Comparison of ENCODE assay signal across 23 cellular contexts in genomic region chr6:87336367-87336766, GRCh38. TPM values are rescaled to one million over a fixed set of nuclear protein-coding genes. Genes with fewer than 3 reads are reported as not detected.
A peak's percentile ranks its signal among the peaks of the same experiment; 100 is the strongest.
DNase-seq lines count a peak whose midpoint lies in the region; ATAC-seq, FAIRE-seq and TF ChIP-seq lines count a peak whose summit lies in the region.
"Had no signal": no experiment of that assay in that cellular context is flagged by ENCODE, and none has a peak within 500 bp of the region (broad histone marks: within the 10 kb centered on the region; RNA-seq: fewer than 3 reads in every experiment).

No MANE protein-coding gene starts in this region.

- no TSS peak for BruUV-seq in K562 (replicated peaks; lab: Mats Ljungman, UMichigan)

- POLR2A ChIA-PET in HEK293 (lab: Yijun Ruan, JAX): no interaction called here
- POLR2A ChIA-PET in K562 (lab: Yijun Ruan, JAX): interaction anchor here (0.6 to 1.4 kb wide), 2 partner anchors 15 to 294 kb away, joined by 4 to 5 read pairs; no protein-coding TSS in a partner anchor

- H3K27ac Mint-ChIP-seq in mesothelial cell of epicardium: peak overlapping the region; percentile 67
- H3K27ac Mint-ChIP-seq: CD8-positive, alpha-beta T cell had no signal

- DNase-seq in K562 (ENCODE audit: extremely low read depth in 1 of 4, low spot score in 3 of 4): peak; percentile 17 to 36 (median 27)
- DNase-seq in foreskin keratinocyte: no peak
- no peak for DNase-seq in mesothelial cell of epicardium (ENCODE audit: low spot score in 2 of 2, unreplicated experiment in 2 of 2)
- no peak for DNase-seq in GM12891 (ENCODE audit: insufficient read length, low spot score)
- no peak for DNase-seq in activated T-cell treated with anti-CD3 and anti-CD28 coated beads for 4 hours
- DNase-seq in stimulated activated CD4-positive, alpha-beta T cell treated with anti-CD3 and anti-CD28 coated beads, Interleukin-4, amount 100 ng/mL, for 1 hour: no peak
- no peak for DNase-seq in osteoblast (ENCODE audit: insufficient read length, low spot score, missing footprints)
- DNase-seq: BE2C; CD8-positive, alpha-beta T cell; COR-L47; DMS153; DMS79 treated with DMSO at 0.1 percent for 48 hours; EL; KBM-7 had no signal

- H3K36me3 Mint-ChIP-seq in mesothelial cell of epicardium: peaks cover 5% of the 10 kb centered on the region

- in situ Hi-C loops in K562 (cut with MboI): no loop called here

- H3K27ac ChIP-seq in HEK293 (ENCODE audit: extremely low read depth, low read depth, low read length) (no peak overlapping the region), K562 (ENCODE audit: extremely low read depth, low read depth, low read length) (no peak overlapping the region), foreskin keratinocyte (no peak overlapping the region), osteoblast (ENCODE audit: low read depth, low read length) (no peak overlapping the region)
- H3K27ac ChIP-seq: A549, C4-2B, HL-60 had no signal

- H3K79me2 ChIP-seq in K562 (ENCODE audit: control insufficient read depth, insufficient read depth, low read length) (peaks cover 21% of the 10 kb centered on the region; the same call in 2 of the 3 replicates), osteoblast (ENCODE audit: insufficient read depth, low read length) (no peaks in the 10 kb centered on the region)

- WGBS in K562 (ENCODE audit: insufficient coverage, low coverage, missing lambda C conversion rate): 39% methylated on average over 4 of the region's 4 CpGs

- H3K4me2 ChIP-seq in K562 (ENCODE audit: insufficient read depth, low read length): peak overlapping the region; percentile 46
- H3K4me2 ChIP-seq in osteoblast (ENCODE audit: insufficient read depth, low read length): no peak overlapping the region
- H3K4me2 ChIP-seq: A549 had no signal

- H4K20me1 ChIP-seq in K562 (replicated peaks; ENCODE audit: control insufficient read depth, insufficient read depth, low read length): no peaks in the 10 kb centered on the region
- H4K20me1 ChIP-seq in osteoblast (ENCODE audit: insufficient read depth, low read length): peaks cover 14% of the 10 kb centered on the region

- ATAC-seq in K562: peak; percentile 39
- peak; percentile 33 for ATAC-seq in foreskin keratinocyte
- ATAC-seq: A549; CD8-positive, alpha-beta T cell had no signal

- TF ChIP-seq POLR2A in K562 (conservative IDR thresholded peaks at IDR 0.05) (no peak), GM12891 (IDR thresholded peaks at IDR 0.05; ENCODE audit: low read depth, low read length) (no peak)

- no peak overlapping the region for H2AFZ ChIP-seq in K562 (ENCODE audit: low read depth, low read length)
- H2AFZ ChIP-seq in osteoblast (ENCODE audit: low read length): no peak overlapping the region

- H3K4me1 ChIP-seq in HEK293 (ENCODE audit: control insufficient read depth, insufficient read depth, low read length): peaks cover 5% of the 10 kb centered on the region; the same call in 1 of the 2 replicates
- peaks cover 8 to 34% of the 10 kb centered on the region in 2 experiments; a peak in 4 of 5 replicates for H3K4me1 ChIP-seq in K562 (replicated peaks in 1 of 2; ENCODE audit: control insufficient read depth in 2 of 2, insufficient read depth in 2 of 2, low read length in 2 of 2)
- H3K4me1 ChIP-seq in foreskin keratinocyte: no peaks in the 10 kb centered on the region
- H3K4me1 ChIP-seq in osteoblast (ENCODE audit: insufficient read depth, low read length): peaks cover 11% of the 10 kb centered on the region
- H3K4me1 ChIP-seq: A549, BE2C had no signal

- no peak for TF ChIP-seq CTCF in HEK293 (tag by site-specific recombination; IDR thresholded peaks at IDR 0.05)
- no peak for TF ChIP-seq CTCF in K562 (IDR thresholded peaks at IDR 0.05 in 2 of 3, conservative IDR thresholded peaks at IDR 0.05 in 1 of 3; ENCODE audit: insufficient read depth in 2 of 3, low read depth in 1 of 3, low read length in 3 of 3)
- no peak for TF ChIP-seq CTCF in foreskin keratinocyte (conservative IDR thresholded peaks at IDR 0.05)
- TF ChIP-seq CTCF in mesothelial cell of epicardium (IDR thresholded peaks at IDR 0.05; ENCODE audit: unreplicated experiment): no peak
- no peak for TF ChIP-seq CTCF in osteoblast (IDR thresholded peaks at IDR 0.05; ENCODE audit: extremely low read depth, low read depth, low read length)

- H3K9me3 Mint-ChIP-seq in mesothelial cell of epicardium: no peaks in the 10 kb centered on the region

- FAIRE-seq in K562 (lab: Jason Lieb, UNC) (peak; percentile 56), GM12891 (lab: Jason Lieb, UNC) (no peak)
- FAIRE-seq: A549, D721Med, G401.6, GM12892 had no signal

- no peaks in the 10 kb centered on the region for H3K36me3 ChIP-seq in HEK293 (ENCODE audit: control insufficient read depth in 2 of 2, insufficient read depth in 1 of 2, low read length in 2 of 2)
- no peaks in the 10 kb centered on the region; the same call in 2 of the 3 replicates for H3K36me3 ChIP-seq in K562 (ENCODE audit: control insufficient read depth, insufficient read depth, low read length)
- no peaks in the 10 kb centered on the region for H3K36me3 ChIP-seq in osteoblast (ENCODE audit: insufficient read depth, low read length)
- H3K36me3 ChIP-seq: BE2C had no signal

- H3K9me1 ChIP-seq in K562 (ENCODE audit: control insufficient read depth, insufficient read depth, low read length): peaks cover 3% of the 10 kb centered on the region

- peaks cover 44% of the 10 kb centered on the region for H3K4me1 Mint-ChIP-seq in mesothelial cell of epicardium

- no peak overlapping the region for H3K4me3 Mint-ChIP-seq in mesothelial cell of epicardium
- H3K4me3 Mint-ChIP-seq: CD8-positive, alpha-beta T cell had no signal

- H3K9me3 ChIP-seq in HEK293 (ENCODE audit: control insufficient read depth, insufficient read depth, low read depth, low read length): no peaks in the 10 kb centered on the region
- no peaks in the 10 kb centered on the region for H3K9me3 ChIP-seq in K562 (replicated peaks; ENCODE audit: control insufficient read depth, insufficient read depth, low read depth, low read length)
- no peaks in the 10 kb centered on the region for H3K9me3 ChIP-seq in osteoblast (ENCODE audit: low read depth, low read length)
- H3K9me3 ChIP-seq: A549, BE2C had no signal

- no peak overlapping the region for H3K4me3 ChIP-seq in HEK293 (ENCODE audit: low read depth, low read length)
- H3K4me3 ChIP-seq in K562: no peak overlapping the region
- H3K4me3 ChIP-seq in osteoblast (ENCODE audit: insufficient read depth, low read length): no peak overlapping the region
- H3K4me3 ChIP-seq: A549 had no signal

- no peak for TF ChIP-seq RAD21 in K562 (CRISPR knock-in tag; conservative IDR thresholded peaks at IDR 0.05 in 1 of 2, IDR thresholded peaks at IDR 0.05 in 1 of 2)

- H3K27me3 ChIP-seq in K562 (ENCODE audit: control insufficient read depth in 2 of 2, insufficient read depth in 2 of 2, low read length in 2 of 2) (no peaks in the 10 kb centered on the region), foreskin keratinocyte (no peaks in the 10 kb centered on the region), osteoblast (ENCODE audit: insufficient read depth, low read length) (no peaks in the 10 kb centered on the region)
- H3K27me3 ChIP-seq: BE2C had no signal

- intact Hi-C loops in K562 (cut with micrococcal nuclease): no loop called here

- no peak overlapping the region for H3K9ac ChIP-seq in K562 (ENCODE audit: insufficient read depth in 1 of 2, low read depth in 2 of 2, low read length in 2 of 2)

- H3K27me3 Mint-ChIP-seq in mesothelial cell of epicardium (ENCODE audit: low read depth): no peaks in the 10 kb centered on the region

- CTCF ChIA-PET in HEK293 (lab: Yijun Ruan, JAX): interaction anchor here (1.1 to 1.6 kb wide), 2 partner anchors 15 to 258 kb away, joined by 3 to 11 read pairs; no protein-coding TSS in a partner anchor
- CTCF ChIA-PET in K562 (lab: Yijun Ruan, JAX; ENCODE audit: low intra/inter-chr PET ratio): no interaction called here

- no peak for TF ChIP-seq EP300 in K562 (IDR thresholded peaks at IDR 0.05; ENCODE audit: low read length)

RNA-seq across cellular contexts. Expression of gene GJB7, which starts 7.3 kb away (rescaled TPM):
- total RNA-seq in K562 (2011; cell fraction: chromatin; rRNA removed; ENCODE audit: low replicate concordance): not detected in 2 replicates
- total RNA-seq in K562 (2011; cell fraction: nucleolus; rRNA removed): not detected in 2 replicates
- total RNA-seq in K562 (2011; cell fraction: nucleoplasm; rRNA removed): not detected in 2 replicates
- not detected in 2 replicates for total RNA-seq in K562 (2014; rRNA removed)
- 0.11 TPM in 1 of 2 replicates, not detected in the other for total RNA-seq in K562 (2014; rRNA removed; fragmentation: Illumina TruSeq; extraction: Trizol)
- total RNA-seq in K562 (2015; rRNA removed; fragmentation: Illumina TruSeq; extraction: Trizol): not detected in 2 replicates
- 0.25 TPM in 1 of 2 replicates, not detected in the other for total RNA-seq in K562 (2021)
- polyA plus RNA-seq in K562 (2011; rRNA removed): 0.04 and 0.05 TPM in 2 replicates
- polyA plus RNA-seq in K562 (2011; cell fraction: cytosol; rRNA removed): not detected in 2 replicates
- polyA plus RNA-seq in K562 (2011; cell fraction: nucleus; rRNA removed): not detected in 2 replicates
- polyA plus RNA-seq in K562 (2012): 0.03 and 0.18 TPM in 2 replicates
- polyA plus RNA-seq in K562 (2014; fragmentation: Illumina TruSeq; extraction: Trizol): not detected in 2 replicates
- polyA plus RNA-seq in K562 (2014; fragmentation: Nextera tagmentation; extraction: Ambion mirVana): under 1 TPM; 0.08 to 0.24 TPM
- polyA plus RNA-seq in K562 (2014; rRNA removed): 0.21 TPM in 1 of 2 replicates, not detected in the other
- not detected in 2 replicates for polyA minus RNA-seq in K562 (2011; rRNA and poly(A)+ RNA removed)
- polyA minus RNA-seq in K562 (2011; cell fraction: cytosol; rRNA and poly(A)+ RNA removed): not detected in 2 replicates
- polyA minus RNA-seq in K562 (2011; cell fraction: nucleus; rRNA and poly(A)+ RNA removed): not detected in 2 replicates
- not detected in 2 replicates for total RNA-seq in foreskin keratinocyte
- not detected in 2 replicates for polyA plus RNA-seq in foreskin keratinocyte
- total RNA-seq in mesothelial cell of epicardium: 0.55 to 1.0 TPM (median 0.67 TPM) in 3 replicates
- polyA plus RNA-seq in GM12891 (2012; ENCODE audit: low read depth, missing spikeins): not detected
- not detected in 2 replicates for total RNA-seq in osteoblast
- total RNA-seq: CD8-positive, alpha-beta T cell; H4 had no signal
- polyA plus RNA-seq: A549, AG04450 had no signal

RNA-seq across cellular contexts. Expression of gene C6orf163, which starts 8.2 kb away (rescaled TPM):
- total RNA-seq in K562 (2011; cell fraction: chromatin; rRNA removed; ENCODE audit: low replicate concordance): 8.6 and 34.7 TPM in 2 replicates
- 5.0 and 7.0 TPM in 2 replicates for total RNA-seq in K562 (2011; cell fraction: nucleolus; rRNA removed)
- total RNA-seq in K562 (2011; cell fraction: nucleoplasm; rRNA removed): 15.1 and 32.7 TPM in 2 replicates
- 2.9 and 3.0 TPM in 2 replicates for total RNA-seq in K562 (2014; rRNA removed)
- 4.7 and 4.8 TPM in 2 replicates for total RNA-seq in K562 (2014; rRNA removed; fragmentation: Illumina TruSeq; extraction: Trizol)
- 4.0 and 4.8 TPM in 2 replicates for total RNA-seq in K562 (2015; rRNA removed; fragmentation: Illumina TruSeq; extraction: Trizol)
- total RNA-seq in K562 (2021): 1.4 and 1.8 TPM in 2 replicates
- polyA plus RNA-seq in K562 (2011; rRNA removed): 1.4 and 1.5 TPM in 2 replicates
- 0.22 and 0.24 TPM in 2 replicates for polyA plus RNA-seq in K562 (2011; cell fraction: cytosol; rRNA removed)
- polyA plus RNA-seq in K562 (2011; cell fraction: nucleus; rRNA removed): 4.1 and 4.8 TPM in 2 replicates
- polyA plus RNA-seq in K562 (2012): 1.2 and 2.1 TPM in 2 replicates
- 1.4 and 1.5 TPM in 2 replicates for polyA plus RNA-seq in K562 (2014; fragmentation: Illumina TruSeq; extraction: Trizol)
- under 1 TPM; 0.67 to 0.92 TPM for polyA plus RNA-seq in K562 (2014; fragmentation: Nextera tagmentation; extraction: Ambion mirVana)
- 1.7 and 2.1 TPM in 2 replicates for polyA plus RNA-seq in K562 (2014; rRNA removed)
- 5.0 and 7.7 TPM in 2 replicates for polyA minus RNA-seq in K562 (2011; rRNA and poly(A)+ RNA removed)
- polyA minus RNA-seq in K562 (2011; cell fraction: cytosol; rRNA and poly(A)+ RNA removed): 0.67 TPM in 1 of 2 replicates, not detected in the other
- polyA minus RNA-seq in K562 (2011; cell fraction: nucleus; rRNA and poly(A)+ RNA removed): 4.7 and 8.1 TPM in 2 replicates
- total RNA-seq in foreskin keratinocyte: 0.78 and 0.92 TPM in 2 replicates
- polyA plus RNA-seq in foreskin keratinocyte: 0.54 and 0.69 TPM in 2 replicates
- total RNA-seq in mesothelial cell of epicardium: 9.0 to 11.5 TPM (median 10.0 TPM) in 3 replicates
- 1.2 TPM for polyA plus RNA-seq in GM12891 (2012; ENCODE audit: low read depth, missing spikeins)
- total RNA-seq in osteoblast: 2.7 and 3.3 TPM in 2 replicates

RNA-seq across cellular contexts. Expression of gene SMIM8, which starts 14.0 kb away (rescaled TPM):
- total RNA-seq in K562 (2011; cell fraction: chromatin; rRNA removed; ENCODE audit: low replicate concordance): 9.5 and 33.5 TPM in 2 replicates
- 4.7 and 6.8 TPM in 2 replicates for total RNA-seq in K562 (2011; cell fraction: nucleolus; rRNA removed)
- 18.8 and 37.2 TPM in 2 replicates for total RNA-seq in K562 (2011; cell fraction: nucleoplasm; rRNA removed)
- total RNA-seq in K562 (2014; rRNA removed) (8.3 and 9.1 TPM in 2 replicates), K562 (2014; rRNA removed; fragmentation: Illumina TruSeq; extraction: Trizol) (15.1 and 17.1 TPM in 2 replicates), K562 (2015; rRNA removed; fragmentation: Illumina TruSeq; extraction: Trizol) (11.4 and 12.3 TPM in 2 replicates), K562 (2021) (13.7 and 13.9 TPM in 2 replicates), foreskin keratinocyte (3.5 and 3.9 TPM in 2 replicates), mesothelial cell of epicardium (23.7 to 26.7 TPM (median 24.4 TPM) in 3 replicates), osteoblast (6.2 and 6.5 TPM in 2 replicates)
- polyA plus RNA-seq in K562 (2011; rRNA removed) (15.6 and 18.0 TPM in 2 replicates), K562 (2014; fragmentation: Illumina TruSeq; extraction: Trizol) (11.8 and 12.2 TPM in 2 replicates), K562 (2014; fragmentation: Nextera tagmentation; extraction: Ambion mirVana) (10 to 100 TPM; 51.0 to 53.7 TPM), K562 (2014; rRNA removed) (15.3 and 18.5 TPM in 2 replicates), foreskin keratinocyte (4.1 and 4.3 TPM in 2 replicates)
- polyA plus RNA-seq in K562 (2011; cell fraction: cytosol; rRNA removed): 2.1 and 5.6 TPM in 2 replicates
- 9.5 and 13.0 TPM in 2 replicates for polyA plus RNA-seq in K562 (2011; cell fraction: nucleus; rRNA removed)
- 10.9 and 11.1 TPM in 2 replicates for polyA plus RNA-seq in K562 (2012)
- 9.7 and 13.3 TPM in 2 replicates for polyA minus RNA-seq in K562 (2011; rRNA and poly(A)+ RNA removed)
- 2.4 and 5.2 TPM in 2 replicates for polyA minus RNA-seq in K562 (2011; cell fraction: cytosol; rRNA and poly(A)+ RNA removed)
- 9.7 and 18.2 TPM in 2 replicates for polyA minus RNA-seq in K562 (2011; cell fraction: nucleus; rRNA and poly(A)+ RNA removed)
- polyA plus RNA-seq in GM12891 (2012; ENCODE audit: low read depth, missing spikeins): 5.2 TPM

Comparison
In these comparisons a context has a peak if more than half of its experiments do, and no peak if none do; other contexts are left out.
1. DNase-seq: peak in K562 (4 of 4); none in foreskin keratinocyte (0 of 2), mesothelial cell of epicardium (0 of 2), GM12891 (single experiment), activated T-cell treated with anti-CD3 and anti-CD28 coated beads for 4 hours (single experiment), stimulated activated CD4-positive, alpha-beta T cell treated with anti-CD3 and anti-CD28 coated beads, Interleukin-4, amount 100 ng/mL, for 1 hour (single experiment) and osteoblast (single experiment).
2. Of the 44 proteins assayed by ChIP-seq in both K562 and HEK293: peak only in K562: ZEB2; only in HEK293: none; in both: none; in neither: 43.